In the genomic region with DNA sequence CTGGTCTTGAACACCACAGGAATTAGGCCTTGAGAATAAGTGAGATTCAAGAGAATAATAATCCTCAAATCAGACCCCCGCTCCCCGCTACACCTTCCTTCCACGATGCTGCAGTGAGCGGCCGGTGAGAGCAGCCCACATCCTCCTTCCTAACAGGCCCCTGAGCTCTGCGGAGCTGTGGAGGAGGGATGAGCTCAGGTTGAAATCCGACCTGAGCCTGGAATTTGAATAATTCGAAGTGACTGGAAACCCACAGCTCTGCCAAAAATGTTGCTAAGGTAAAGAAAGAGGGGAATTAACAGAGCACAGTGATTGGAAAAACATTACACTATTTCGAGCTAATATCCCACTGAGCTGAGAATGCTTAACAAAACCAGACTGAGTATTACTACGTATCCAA, we compare ENCODE assay signal across 23 cellular contexts.
DNase-seq lines count a peak whose midpoint lies in the region; TF ChIP-seq lines count a peak whose summit lies in the region.
"Had no signal": no experiment of that assay in that cellular context is flagged by ENCODE, and none has a peak within 500 bp of the region (broad histone marks: within the 10 kb centered on the region; RNA-seq: fewer than 3 reads in every experiment).

No MANE protein-coding gene starts in this region.

- H3K4me1 ChIP-seq in trophoblast cell (ENCODE audit: control insufficient read depth in 1 of 2, insufficient read depth in 2 of 2, low read length in 2 of 2): peaks cover 15 to 19% of the 10 kb centered on the region in 2 experiments
- no peaks in the 10 kb centered on the region for H3K4me1 ChIP-seq in vagina
- H3K4me1 ChIP-seq: lower lobe of right lung, right lobe of liver, transverse colon had no signal

- no peak for TF ChIP-seq POLR2A in vagina (IDR thresholded peaks at IDR 0.05)

- peaks cover 10% of the 10 kb centered on the region for H3K79me1 ChIP-seq in trophoblast cell (ENCODE audit: low read length)

- no peak overlapping the region for H3K4me2 ChIP-seq in trophoblast cell (ENCODE audit: low read length)

- H3K23ac ChIP-seq in trophoblast cell (ENCODE audit: low read length): no peak overlapping the region

- intact Hi-C loops in vagina (cut with DNase I): no loop called here

- H3K79me2 ChIP-seq in trophoblast cell (ENCODE audit: control insufficient read depth, insufficient read depth, low read length, poor library complexity): no peaks in the 10 kb centered on the region

- no peak overlapping the region for H3K4me3 ChIP-seq in astrocyte of the spinal cord (ENCODE audit: low read depth, low read length)
- no peak overlapping the region for H3K4me3 ChIP-seq in trophoblast cell (ENCODE audit: low read depth, low read length)
- H3K4me3 ChIP-seq in vagina: no peak overlapping the region
- H3K4me3 ChIP-seq: lower lobe of right lung, right lobe of liver, transverse colon had no signal

- no peak overlapping the region for H2AK5ac ChIP-seq in trophoblast cell (ENCODE audit: low read length)

- TF ChIP-seq CTCF in astrocyte of the spinal cord (IDR thresholded peaks at IDR 0.05; ENCODE audit: low read depth, low read length): no peak
- no peak for TF ChIP-seq CTCF in vagina (IDR thresholded peaks at IDR 0.05)

- no peak overlapping the region for H4K12ac ChIP-seq in trophoblast cell (ENCODE audit: low read depth, low read length)

- peak; percentile 8 for DNase-seq in NCI-H2196 (lab: John Stamatoyannopoulos, UW; ENCODE audit: unreplicated experiment)
- no peak for DNase-seq in NCI-H2196 treated with DMSO at 0.1 percent for 48 hours (lab: John Stamatoyannopoulos, UW; ENCODE audit: unreplicated experiment)
- peak; percentile 72 for DNase-seq in astrocyte of the spinal cord (ENCODE audit: low read depth, low spot score)
- DNase-seq in islet precursor cell: peak; percentile 75
- peak in 1 of 2 donors; percentile 33 for DNase-seq in trophoblast cell
- DNase-seq in vagina (ENCODE audit: extremely low spot score in 2 of 2): no peak
- DNase-seq in GM19238 (ENCODE audit: insufficient read length, low spot score): no peak
- DNase-seq in T-helper 9 cell: no peak
- DNase-seq: activated CD4-positive, alpha-beta memory T cell treated with anti-CD3 and anti-CD28 coated beads for 36 hours; activated CD4-positive, CD25-positive, alpha-beta regulatory T cell; activated effector memory CD4-positive, alpha-beta T cell treated with anti-CD3 and anti-CD28 coated beads, Interleukin-2, amount 50 U/mL, for 16 hours; activated naive CD8-positive, alpha-beta T cell treated with anti-CD3 and anti-CD28 coated beads, Interleukin-2, amount 50 U/mL, for 24 hours; activated T-cell treated with anti-CD3 and anti-CD28 coated beads for 4 hours; dermis blood vessel endothelial cell; DMS79; lower lobe of right lung; NCI-H1417; NCI-H2107; NCI-H748 treated with DMSO at 0.1 percent for 48 hours; OCI-M1; right lobe of liver; stimulated activated CD4-positive, alpha-beta T cell treated with anti-CD3 and anti-CD28 coated beads, Interleukin-15, amount 100 ng/mL, for 24 hours; transverse colon had no signal

- H3K18ac ChIP-seq in trophoblast cell (ENCODE audit: low read length): no peak overlapping the region

- peak overlapping the region; percentile 47 for H2BK12ac ChIP-seq in trophoblast cell (ENCODE audit: low read length)

- peak overlapping the region; percentile 61 for H2BK120ac ChIP-seq in trophoblast cell (ENCODE audit: insufficient read depth, low read length, poor library complexity)

- in situ Hi-C loops in astrocyte of the spinal cord (cut with HindIII; ENCODE audit: low sequenced_read_pairs): no loop called here

- peak overlapping the region; percentile 39 for H3K27ac ChIP-seq in trophoblast cell (ENCODE audit: low read depth, low read length)
- no peak overlapping the region for H3K27ac ChIP-seq in vagina
- H3K27ac ChIP-seq: lower lobe of right lung, right lobe of liver, transverse colon had no signal

- WGBS in trophoblast cell (ENCODE audit: extremely low coverage, insufficient coverage, insufficient read length): no CpG with 5 or more reads among the region's 10 CpGs

- no peaks in the 10 kb centered on the region for H3K9me3 ChIP-seq in trophoblast cell (ENCODE audit: insufficient read depth, low read depth, low read length)
- no peaks in the 10 kb centered on the region for H3K9me3 ChIP-seq in vagina
- H3K9me3 ChIP-seq: lower lobe of right lung, right lobe of liver, transverse colon had no signal

- H4K91ac ChIP-seq in trophoblast cell (ENCODE audit: low read depth, low read length): peak overlapping the region; percentile 56

- peak overlapping the region; percentile 78 for H2BK5ac ChIP-seq in trophoblast cell (ENCODE audit: low read depth, low read length, poor library complexity)

- H4K8ac ChIP-seq in trophoblast cell (ENCODE audit: low read depth, low read length): peak overlapping the region; percentile 64

- peak overlapping the region; percentile 60 for H3K14ac ChIP-seq in trophoblast cell (ENCODE audit: low read length)

- H3K9ac ChIP-seq in trophoblast cell (ENCODE audit: low read length): no peak overlapping the region

- no peak overlapping the region for H2AFZ ChIP-seq in trophoblast cell (ENCODE audit: insufficient read depth, low read length, poor library complexity)

- H3K36me3 ChIP-seq in trophoblast cell (ENCODE audit: control insufficient read depth in 1 of 2, insufficient read depth in 2 of 2, low read length in 2 of 2) (no peaks in the 10 kb centered on the region), vagina (no peaks in the 10 kb centered on the region)
- H3K36me3 ChIP-seq: lower lobe of right lung, right lobe of liver, transverse colon had no signal

- H3K4ac ChIP-seq in trophoblast cell (ENCODE audit: low read depth, low read length): peak overlapping the region; percentile 23

- H3K27me3 ChIP-seq in trophoblast cell (ENCODE audit: insufficient read depth, low read length) (no peaks in the 10 kb centered on the region), vagina (no peaks in the 10 kb centered on the region)
- H3K27me3 ChIP-seq: right lobe of liver, transverse colon had no signal

Comparison
In these comparisons a context has a peak if more than half of its experiments do, and no peak if none do; other contexts are left out.
1. DNase-seq: peak in NCI-H2196 (single experiment), astrocyte of the spinal cord (single experiment) and islet precursor cell (single experiment); none in NCI-H2196 treated with DMSO at 0.1 percent for 48 hours (single experiment), vagina (0 of 2), GM19238 (single experiment) and T-helper 9 cell (single experiment).